9 cellular contexts compared by ENCODE assay signal in genomic region chr6:15364401-15365037, GRCh38.
A peak's percentile ranks its signal among the peaks of the same experiment; 100 is the strongest.
DNase-seq lines count a peak whose midpoint lies in the region; ATAC-seq, FAIRE-seq and TF ChIP-seq lines count a peak whose summit lies in the region.
"Had no signal": no experiment of that assay in that cellular context is flagged by ENCODE, and none has a peak within 500 bp of the region (broad histone marks: within the 10 kb centered on the region; RNA-seq: fewer than 3 reads in every experiment).

No MANE protein-coding gene starts in this region.

- peaks cover 79% of the 10 kb centered on the region for H3K79me2 ChIP-seq in osteoblast (ENCODE audit: insufficient read depth, low read length)

- TF ChIP-seq CTCF in osteoblast (IDR thresholded peaks at IDR 0.05; ENCODE audit: extremely low read depth, low read depth, low read length) = no peak

- H4K20me1 ChIP-seq in osteoblast (ENCODE audit: insufficient read depth, low read length) = peaks cover 21% of the 10 kb centered on the region

- H3K9me3 ChIP-seq in ectodermal cell (ENCODE audit: control insufficient read depth, low read length) = no peaks in the 10 kb centered on the region
- H3K9me3 ChIP-seq in osteoblast (ENCODE audit: low read depth, low read length) = no peaks in the 10 kb centered on the region
- H3K9me3 ChIP-seq: heart right ventricle, testis had no signal

- TF ChIP-seq POLR2A in GM12891 (IDR thresholded peaks at IDR 0.05; ENCODE audit: low read depth, low read length) = no peak

- peak; percentile 3 for ATAC-seq in HG02885 (IDR thresholded peaks at IDR 0.05; ENCODE audit: poor library complexity, unreplicated experiment)
- no peak for ATAC-seq in HG03439 (IDR thresholded peaks at IDR 0.05; ENCODE audit: unreplicated experiment)
- ATAC-seq in GM19035 (IDR thresholded peaks at IDR 0.05; ENCODE audit: unreplicated experiment) = no peak

- H3K27me3 ChIP-seq in ectodermal cell (ENCODE audit: control insufficient read depth, insufficient read depth, low read length, poor library complexity, severe bottlenecking) = no peaks in the 10 kb centered on the region
- H3K27me3 ChIP-seq in osteoblast (ENCODE audit: insufficient read depth, low read length) = no peaks in the 10 kb centered on the region
- H3K27me3 ChIP-seq: heart right ventricle, testis had no signal

- no peaks in the 10 kb centered on the region for H3K36me3 ChIP-seq in ectodermal cell (ENCODE audit: control insufficient read depth, insufficient read depth, low read length)
- no peaks in the 10 kb centered on the region for H3K36me3 ChIP-seq in osteoblast (ENCODE audit: insufficient read depth, low read length)
- H3K36me3 ChIP-seq: heart right ventricle had no signal

- 86 to 92% methylated on average over 5 of the region's 6 CpGs for WGBS in ectodermal cell, 2 experiments

- no peak for DNase-seq in GM12891 (ENCODE audit: insufficient read length, low spot score)
- DNase-seq in osteoblast (ENCODE audit: insufficient read length, low spot score, missing footprints) = no peak
- no peak for DNase-seq in GDM1 (lab: John Stamatoyannopoulos, UW)

- H3K4me3 ChIP-seq in ectodermal cell (ENCODE audit: insufficient read depth, low read depth, low read length) = no peak overlapping the region
- no peak overlapping the region for H3K4me3 ChIP-seq in osteoblast (ENCODE audit: insufficient read depth, low read length)
- H3K4me3 ChIP-seq: testis had no signal

- H3K27ac ChIP-seq in ectodermal cell (ENCODE audit: insufficient read depth, low read depth, low read length, poor library complexity, severe bottlenecking) (peak overlapping the region; percentile 38), osteoblast (ENCODE audit: low read depth, low read length) (peak overlapping the region; percentile 5)
- H3K27ac ChIP-seq: testis had no signal

- peaks cover 40% of the 10 kb centered on the region for H3K4me1 ChIP-seq in ectodermal cell (ENCODE audit: control insufficient read depth, insufficient read depth, low read length)
- peaks cover 11% of the 10 kb centered on the region for H3K4me1 ChIP-seq in osteoblast (ENCODE audit: insufficient read depth, low read length)
- H3K4me1 ChIP-seq: testis had no signal

- peak; percentile 55 for FAIRE-seq in GM12891 (lab: Jason Lieb, UNC)

- H3K4me2 ChIP-seq in osteoblast (ENCODE audit: insufficient read depth, low read length) = no peak overlapping the region

- H2AFZ ChIP-seq in osteoblast (ENCODE audit: low read length) = no peak overlapping the region

TF ChIP-seq in GM12891, 5 proteins besides CTCF, POLR2A, EP300 and RAD21:
- no peak for TF ChIP-seq SPI1 (IDR thresholded peaks at IDR 0.05; ENCODE audit: low read depth, low read length)
- peak; percentile 5; the same call in 1 of the 2 replicates for TF ChIP-seq POLR2AphosphoS5 (IDR thresholded peaks at IDR 0.05; ENCODE audit: low read depth, low read length)
